Comparison of ENCODE assay signal across 8 cellular contexts in the genomic region with DNA sequence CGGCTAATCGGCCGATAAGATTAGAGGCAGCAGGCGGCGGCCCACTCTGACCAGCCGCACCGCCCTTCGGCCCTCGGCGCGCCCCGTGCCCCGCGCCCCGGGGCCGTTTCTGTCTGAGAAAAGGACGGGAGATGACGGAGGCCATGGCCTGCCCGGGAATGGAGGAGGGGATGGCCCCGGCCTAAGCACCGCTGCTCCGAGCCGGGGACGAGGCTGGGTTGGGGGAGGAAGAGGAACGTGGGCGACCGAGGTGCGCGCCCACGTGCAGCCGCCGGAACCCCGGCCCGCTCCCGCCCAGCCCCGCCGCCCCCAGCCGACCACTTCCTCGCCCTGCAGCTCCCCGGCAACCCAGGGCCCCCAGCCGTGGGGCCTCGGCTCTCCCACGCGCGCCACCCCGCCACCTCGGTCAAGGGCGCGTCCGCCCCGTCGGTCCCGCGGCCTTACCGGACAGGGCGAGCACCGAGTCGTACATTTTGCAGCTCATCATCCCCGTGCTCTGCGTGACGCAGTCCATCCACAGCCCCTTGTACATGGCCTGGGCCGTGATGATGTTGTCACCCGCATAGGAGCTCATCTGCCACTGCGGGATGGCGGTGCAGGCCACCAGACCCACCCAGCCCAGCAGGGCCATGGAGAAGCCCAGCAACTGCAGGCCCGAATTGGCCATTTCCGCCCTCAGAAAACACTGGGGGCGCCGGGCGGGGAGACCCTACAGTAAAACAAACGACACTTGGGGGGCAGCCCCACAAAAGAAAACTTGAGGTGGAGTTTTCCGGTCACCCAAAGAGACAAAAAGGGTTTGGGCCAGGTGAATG.
DNase-seq lines count a peak whose midpoint lies in the region; ATAC-seq and TF ChIP-seq lines count a peak whose summit lies in the region.

No MANE protein-coding gene starts in this region.

- H3K36me3 ChIP-seq in brain microvascular endothelial cell (replicated peaks): peaks cover 24% of the 10 kb centered on the region
- peaks cover 14 to 16% of the 10 kb centered on the region in 2 donors for H3K36me3 ChIP-seq in stomach smooth muscle (ENCODE audit: control insufficient read depth in 2 of 2, insufficient read depth in 2 of 2, low read length in 2 of 2)

- peak; percentile 67 for DNase-seq in activated effector memory CD4-positive, alpha-beta T cell treated with anti-CD3 and anti-CD28 coated beads, Interleukin-2, amount 50 U/mL, for 16 hours
- no peak for DNase-seq in activated effector memory CD4-positive, alpha-beta T cell treated with Interleukin-2 at 50 U/mL for 16 hours
- DNase-seq in brain microvascular endothelial cell (no peak), left kidney (ENCODE audit: low read depth, low spot score) (peak; percentile 35), COR-L47 (lab: John Stamatoyannopoulos, UW) (no peak)

- peaks cover 18% of the 10 kb centered on the region for H3K4me1 ChIP-seq in stomach smooth muscle (ENCODE audit: control insufficient read depth, insufficient read depth, low read length)

- no peak for TF ChIP-seq CTCF in brain microvascular endothelial cell (IDR thresholded peaks at IDR 0.05; ENCODE audit: low read depth, low read length, missing control alignments)

- no peak overlapping the region for H3K9ac ChIP-seq in stomach smooth muscle (ENCODE audit: low read length in 2 of 2)

- H3K4me3 ChIP-seq in brain microvascular endothelial cell (ENCODE audit: low read depth, low read length): peak overlapping the region; percentile 47
- H3K4me3 ChIP-seq in stomach smooth muscle (ENCODE audit: low read length in 2 of 2): peak overlapping the region; percentile 31 to 62

- no peaks in the 10 kb centered on the region for H3K9me3 ChIP-seq in stomach smooth muscle (ENCODE audit: control insufficient read depth in 2 of 2, low read length in 2 of 2)

- ATAC-seq in HG02938 (IDR thresholded peaks at IDR 0.05; ENCODE audit: unreplicated experiment): no peak
- no peak for ATAC-seq in HG03135 (IDR thresholded peaks at IDR 0.05; ENCODE audit: unreplicated experiment)

- H3K27ac ChIP-seq in brain microvascular endothelial cell (no peak overlapping the region), stomach smooth muscle (ENCODE audit: low read length) (no peak overlapping the region)

- H3K27me3 ChIP-seq in brain microvascular endothelial cell (replicated peaks) (no peaks in the 10 kb centered on the region), stomach smooth muscle (ENCODE audit: control insufficient read depth in 1 of 2, insufficient read depth in 2 of 2, low read length in 2 of 2) (peaks cover 37% of the 10 kb centered on the region in 2 donors)

- in situ Hi-C loops in brain microvascular endothelial cell (cut with HindIII; ENCODE audit: low pct_ligation_motif_present, low sequenced_read_pairs): no loop called here

Comparison
In these comparisons a context has a peak if more than half of its experiments do, and no peak if none do; other contexts are left out.
1. DNase-seq: peak in activated effector memory CD4-positive, alpha-beta T cell treated with anti-CD3 and anti-CD28 coated beads, Interleukin-2, amount 50 U/mL, for 16 hours (single experiment) and left kidney (single experiment); none in activated effector memory CD4-positive, alpha-beta T cell treated with Interleukin-2 at 50 U/mL for 16 hours (single experiment), brain microvascular endothelial cell (single experiment) and COR-L47 (single experiment).